ENCODE assay signal across 8 cellular contexts in the genomic region with DNA sequence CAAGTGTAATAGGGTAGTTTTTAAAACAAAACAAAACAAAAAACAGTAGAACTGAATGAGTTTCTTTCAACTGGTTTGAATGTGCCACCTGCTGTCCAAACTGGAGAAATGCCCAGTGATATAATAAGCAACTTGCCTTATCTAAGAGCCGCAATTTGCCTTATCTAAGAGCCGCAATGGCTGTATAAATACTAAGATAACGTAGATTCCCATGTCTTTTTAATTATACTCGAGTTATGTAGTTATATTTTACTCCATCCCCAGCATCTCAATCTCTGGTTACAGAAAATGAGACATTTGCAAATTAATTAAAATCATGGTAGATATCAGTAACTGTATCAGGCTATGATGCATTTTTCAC.
DNase-seq lines count a peak whose midpoint lies in the region; ATAC-seq and TF ChIP-seq lines count a peak whose summit lies in the region.

No MANE protein-coding gene starts in this region.

- H3K27me3 ChIP-seq in CD4-positive, alpha-beta T cell (ENCODE audit: control insufficient read depth, insufficient read depth, low read length): no peaks in the 10 kb centered on the region
- H3K27me3 ChIP-seq in HCT116 (ENCODE audit: insufficient read depth, low read length) (no peaks in the 10 kb centered on the region), PC-9 (ENCODE audit: insufficient read depth, low read depth) (no peaks in the 10 kb centered on the region), osteoblast (ENCODE audit: insufficient read depth, low read length) (no peaks in the 10 kb centered on the region)

- H3K36me3 ChIP-seq in HCT116 (ENCODE audit: control insufficient read depth in 1 of 2, insufficient read depth in 2 of 2, low read length in 2 of 2): peaks cover 0 to 5% of the 10 kb centered on the region in 2 experiments; a peak in 1 of 4 replicates
- no peaks in the 10 kb centered on the region for H3K36me3 ChIP-seq in PC-9 (ENCODE audit: low read depth)
- no peaks in the 10 kb centered on the region for H3K36me3 ChIP-seq in osteoblast (ENCODE audit: insufficient read depth, low read length)

- TF ChIP-seq POLR2A in HCT116 (IDR thresholded peaks at IDR 0.05; ENCODE audit: borderline replicate concordance, extremely low read depth, insufficient read depth, insufficient read length) (no peak), erythroblast (IDR thresholded peaks at IDR 0.05; ENCODE audit: low read length) (no peak)

- H3K36me3 Mint-ChIP-seq in CD4-positive, alpha-beta T cell (ENCODE audit: low read depth): peaks cover 36% of the 10 kb centered on the region

- no peak overlapping the region for H3K4me2 ChIP-seq in HCT116 (ENCODE audit: low read length)
- no peak overlapping the region for H3K4me2 ChIP-seq in PC-9
- H3K4me2 ChIP-seq in osteoblast (ENCODE audit: insufficient read depth, low read length): no peak overlapping the region

- H3K9me2 ChIP-seq in HCT116 (ENCODE audit: insufficient read depth): no peaks in the 10 kb centered on the region
- H3K9me2 ChIP-seq in PC-9 (ENCODE audit: insufficient read depth): no peaks in the 10 kb centered on the region

- H3K27me3 Mint-ChIP-seq in CD4-positive, alpha-beta T cell: no peaks in the 10 kb centered on the region

- peaks cover 9% of the 10 kb centered on the region for H3F3A ChIP-seq in PC-9 (ENCODE audit: insufficient read depth, low read depth)

- H3K79me2 ChIP-seq in HCT116 (ENCODE audit: insufficient read depth, low read length) (peaks cover 22% of the 10 kb centered on the region), PC-9 (ENCODE audit: low read depth) (peaks cover 3% of the 10 kb centered on the region; the same call in 1 of the 2 replicates), osteoblast (ENCODE audit: insufficient read depth, low read length) (peaks cover 23% of the 10 kb centered on the region)

- BruUV-seq in HCT116 (replicated peaks; lab: Mats Ljungman, UMichigan) (no TSS peak), PC-9 (replicated peaks; lab: Mats Ljungman, UMichigan) (no TSS peak)

- DNase-seq in CD4-positive, alpha-beta T cell: no peak
- DNase-seq in HCT116 (ENCODE audit: low read depth, low spot score) (no peak), PC-9 (no peak), erythroblast (lab: John Stamatoyannopoulos, UW) (peak; percentile 86 to 90), osteoblast (ENCODE audit: insufficient read length, low spot score, missing footprints) (no peak)

- H3K27ac Mint-ChIP-seq in CD4-positive, alpha-beta T cell: no peak overlapping the region

- no peak overlapping the region for H3K4me3 Mint-ChIP-seq in CD4-positive, alpha-beta T cell

- no peak overlapping the region for H3K9ac ChIP-seq in HCT116 (ENCODE audit: low read length)

- H2AFZ ChIP-seq in HCT116 (ENCODE audit: low read depth, low read length, poor library complexity, severe bottlenecking) (no peak overlapping the region), PC-9 (no peak overlapping the region), osteoblast (ENCODE audit: low read length) (no peak overlapping the region)

- H3K27ac ChIP-seq in CD4-positive, alpha-beta T cell (ENCODE audit: low read depth, low read length): no peak overlapping the region
- H3K27ac ChIP-seq in HCT116 (ENCODE audit: low read depth, low read length) (no peak overlapping the region), PC-9 (no peak overlapping the region), osteoblast (ENCODE audit: low read depth, low read length) (no peak overlapping the region)

- CTCF ChIA-PET in CD4-positive, alpha-beta T cell (lab: Charles Lee): no interaction called here
- CTCF ChIA-PET in HCT116 (lab: Charles Lee): no interaction called here
- CTCF ChIA-PET in PC-9 (lab: Charles Lee): interaction anchor here (0.7 to 0.9 kb wide), 3 partner anchors 66 to 623 kb away, joined by 3 to 5 read pairs (median 4); no protein-coding TSS in a partner anchor

- POLR2A ChIA-PET in CD4-positive, alpha-beta T cell (lab: Charles Lee): interaction anchor here (0.7 kb wide), 1 partner anchor 14 kb away, joined by 3 read pairs; no protein-coding TSS in a partner anchor
- POLR2A ChIA-PET in HCT116 (lab: Charles Lee) (no interaction called here), PC-9 (lab: Charles Lee; ENCODE audit: unreplicated experiment) (no interaction called here)

- ATAC-seq in CD4-positive, alpha-beta T cell (ENCODE audit: poor library complexity): no peak
- ATAC-seq in HCT116 (peak; percentile 67; the same call in 1 of the 2 replicates), HG02870 (IDR thresholded peaks at IDR 0.05; ENCODE audit: unreplicated experiment) (no peak), HG03108 (IDR thresholded peaks at IDR 0.05; ENCODE audit: unreplicated experiment) (no peak), HG02571 (IDR thresholded peaks at IDR 0.05; ENCODE audit: unreplicated experiment) (no peak)

- H3K4me1 Mint-ChIP-seq in CD4-positive, alpha-beta T cell (ENCODE audit: low read depth): peaks cover 55% of the 10 kb centered on the region

- RAD21 ChIA-PET in HCT116 (lab: Charles Lee; ENCODE audit: low non-redundant PET in 1 of 2, low total read pairs in 2 of 2, uncharacterized antibody in 2 of 2, unreplicated experiment in 2 of 2): no interaction called here

- H3K9me3 Mint-ChIP-seq in CD4-positive, alpha-beta T cell: no peaks in the 10 kb centered on the region

- TF ChIP-seq CTCF in CD4-positive, alpha-beta T cell (IDR thresholded peaks at IDR 0.05): peak; percentile 59
- peak; percentile 45 to 71 (median 57); a peak in 5 of 6 replicates for TF ChIP-seq CTCF in HCT116 (IDR thresholded peaks at IDR 0.05 in 2 of 3, conservative IDR thresholded peaks at IDR 0.05 in 1 of 3; ENCODE audit: borderline replicate concordance in 1 of 3, insufficient read depth in 1 of 3, low read depth in 2 of 3, low read length in 2 of 3)
- TF ChIP-seq CTCF in PC-9 (conservative IDR thresholded peaks at IDR 0.05): peak; percentile 71
- TF ChIP-seq CTCF in osteoblast (IDR thresholded peaks at IDR 0.05; ENCODE audit: extremely low read depth, low read depth, low read length): peak; percentile 67

- peaks cover 22 to 26% of the 10 kb centered on the region in 2 experiments for H3K4me1 ChIP-seq in HCT116 (ENCODE audit: control insufficient read depth in 1 of 2, insufficient read depth in 2 of 2, low read length in 2 of 2)
- peaks cover 24% of the 10 kb centered on the region for H3K4me1 ChIP-seq in PC-9 (replicated peaks; ENCODE audit: insufficient read depth)
- peaks cover 6% of the 10 kb centered on the region for H3K4me1 ChIP-seq in osteoblast (ENCODE audit: insufficient read depth, low read length)

- no peaks in the 10 kb centered on the region for H3K9me3 ChIP-seq in CD4-positive, alpha-beta T cell (ENCODE audit: control insufficient read depth, low read length)
- no peaks in the 10 kb centered on the region for H3K9me3 ChIP-seq in HCT116 (ENCODE audit: control insufficient read depth in 1 of 2, insufficient read depth in 1 of 2, low read depth in 1 of 2, low read length in 2 of 2)
- no peaks in the 10 kb centered on the region; the same call in 1 of the 2 replicates for H3K9me3 ChIP-seq in PC-9 (ENCODE audit: insufficient read depth, low read depth)
- H3K9me3 ChIP-seq in osteoblast (ENCODE audit: low read depth, low read length): no peaks in the 10 kb centered on the region

- H4K20me1 ChIP-seq in HCT116 (ENCODE audit: insufficient read depth): no peaks in the 10 kb centered on the region; the same call in 1 of the 2 replicates
- no peaks in the 10 kb centered on the region for H4K20me1 ChIP-seq in PC-9 (ENCODE audit: insufficient read depth)
- peaks cover 9% of the 10 kb centered on the region for H4K20me1 ChIP-seq in osteoblast (ENCODE audit: insufficient read depth, low read length)

- intact Hi-C loops in CD4-positive, alpha-beta T cell (cut with DNase I, micrococcal nuclease): loop anchor here (5.0 kb wide), 2 partner anchors 779 to 1194 kb away; no protein-coding TSS in a partner anchor
- intact Hi-C loops in HCT116 (cut with micrococcal nuclease): loop anchor here (1.0 to 10.0 kb wide), 5 partner anchors 132 to 623 kb away; partner anchors contain the start of gene CDYL
- intact Hi-C loops in PC-9 (cut with micrococcal nuclease; ENCODE audit: unreplicated experiment): loop anchor here (1.0 to 5.0 kb wide), 2 partner anchors 623 to 879 kb away; no protein-coding TSS in a partner anchor

- no peak overlapping the region for H3K4me3 ChIP-seq in HCT116 (replicated peaks in 1 of 2; ENCODE audit: low read depth in 1 of 2, low read length in 2 of 2)
- H3K4me3 ChIP-seq in PC-9: no peak overlapping the region
- no peak overlapping the region for H3K4me3 ChIP-seq in osteoblast (ENCODE audit: insufficient read depth, low read length)

- peak; percentile 79 for TF ChIP-seq RAD21 in HCT116 (IDR thresholded peaks at IDR 0.05; ENCODE audit: low read depth)

TF ChIP-seq in HCT116, 20 proteins besides CTCF, POLR2A, EP300 and RAD21:
- TF ChIP-seq, protein P1, sequence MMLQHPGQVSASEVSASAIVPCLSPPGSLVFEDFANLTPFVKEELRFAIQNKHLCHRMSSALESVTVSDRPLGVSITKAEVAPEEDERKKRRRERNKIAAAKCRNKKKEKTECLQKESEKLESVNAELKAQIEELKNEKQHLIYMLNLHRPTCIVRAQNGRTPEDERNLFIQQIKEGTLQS (IDR thresholded peaks at IDR 0.05): no peak
TF ChIP-seq in HCT116: peak in this region for 0.

Comparison
In these comparisons a context has a peak if more than half of its experiments do, and no peak if none do; other contexts are left out.
1. DNase-seq: peak in erythroblast (2 of 2); none in CD4-positive, alpha-beta T cell (0 of 10), HCT116 (single experiment), PC-9 (0 of 2) and osteoblast (single experiment).
2. Peak in every context shown above with its lines, with median percentiles within 50 percentile points of each other: CTCF ChIP-seq.